In genomic region chr13:68506888-68507551, GRCh38 we compare ENCODE assay signal across 1 cellular context.
TF ChIP-seq lines count a peak whose summit lies in the region.

No MANE protein-coding gene starts in this region.

TF ChIP-seq in GM12878, 131 proteins besides CTCF, POLR2A, EP300 and RAD21:
- TF ChIP-seq, protein P1, sequence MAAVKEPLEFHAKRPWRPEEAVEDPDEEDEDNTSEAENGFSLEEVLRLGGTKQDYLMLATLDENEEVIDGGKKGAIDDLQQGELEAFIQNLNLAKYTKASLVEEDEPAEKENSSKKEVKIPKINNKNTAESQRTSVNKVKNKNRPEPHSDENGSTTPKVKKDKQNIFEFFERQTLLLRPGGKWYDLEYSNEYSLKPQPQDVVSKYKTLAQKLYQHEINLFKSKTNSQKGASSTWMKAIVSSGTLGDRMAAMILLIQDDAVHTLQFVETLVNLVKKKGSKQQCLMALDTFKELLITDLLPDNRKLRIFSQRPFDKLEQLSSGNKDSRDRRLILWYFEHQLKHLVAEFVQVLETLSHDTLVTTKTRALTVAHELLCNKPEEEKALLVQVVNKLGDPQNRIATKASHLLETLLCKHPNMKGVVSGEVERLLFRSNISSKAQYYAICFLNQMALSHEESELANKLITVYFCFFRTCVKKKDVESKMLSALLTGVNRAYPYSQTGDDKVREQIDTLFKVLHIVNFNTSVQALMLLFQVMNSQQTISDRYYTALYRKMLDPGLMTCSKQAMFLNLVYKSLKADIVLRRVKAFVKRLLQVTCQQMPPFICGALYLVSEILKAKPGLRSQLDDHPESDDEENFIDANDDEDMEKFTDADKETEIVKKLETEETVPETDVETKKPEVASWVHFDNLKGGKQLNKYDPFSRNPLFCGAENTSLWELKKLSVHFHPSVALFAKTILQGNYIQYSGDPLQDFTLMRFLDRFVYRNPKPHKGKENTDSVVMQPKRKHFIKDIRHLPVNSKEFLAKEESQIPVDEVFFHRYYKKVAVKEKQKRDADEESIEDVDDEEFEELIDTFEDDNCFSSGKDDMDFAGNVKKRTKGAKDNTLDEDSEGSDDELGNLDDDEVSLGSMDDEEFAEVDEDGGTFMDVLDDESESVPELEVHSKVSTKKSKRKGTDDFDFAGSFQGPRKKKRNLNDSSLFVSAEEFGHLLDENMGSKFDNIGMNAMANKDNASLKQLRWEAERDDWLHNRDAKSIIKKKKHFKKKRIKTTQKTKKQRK (IDR thresholded peaks at IDR 0.05; ENCODE audit: low read depth, low read length) = no peak
- TF ChIP-seq HSF1 (IDR thresholded peaks at IDR 0.05; ENCODE audit: low read depth, low read length) = no peak
TF ChIP-seq in GM12878: peak in this region for 0.
